Comparison of ENCODE assay signal across 8 cellular contexts in genomic region chr19:49057636-49058234, GRCh38. TPM values are rescaled to one million over a fixed set of nuclear protein-coding genes. Genes with fewer than 3 reads are reported as not detected.
A peak's percentile ranks its signal among the peaks of the same experiment; 100 is the strongest.
DNase-seq lines count a peak whose midpoint lies in the region; ATAC-seq and TF ChIP-seq lines count a peak whose summit lies in the region.

Gene CGB7, minus strand, starts transcription at chr19:49057749. Its CDS starts 2,374 bp downstream, at chr19:49055375.

- H3K27me3 ChIP-seq in BE2C (peaks cover 16% of the 10 kb centered on the region), upper lobe of left lung (peaks cover 0 to 13% (median 3%) of the 10 kb centered on the region in 4 donors)

- WGBS in upper lobe of left lung, 2 donors: 4 to 9% methylated on average over 7 to 29 of the region's 38 CpGs

- H3K4me3 ChIP-seq in BE2C (ENCODE audit: low read depth, low read length) (peak within 1 kb of the TSS; percentile 55), upper lobe of left lung (peak within 1 kb of the TSS; percentile 38 to 55 (median 50))

- H3K36me3 ChIP-seq in BE2C (no peaks in the 10 kb centered on the region), upper lobe of left lung (no peaks in the 10 kb centered on the region)

- TF ChIP-seq CTCF in BE2C (IDR thresholded peaks at IDR 0.05; ENCODE audit: low read depth, low read length): no peak
- TF ChIP-seq CTCF in upper lobe of left lung (IDR thresholded peaks at IDR 0.05): no peak

- ATAC-seq in upper lobe of left lung (ENCODE audit: low FRiP score in 2 of 2) (peak; percentile 80 to 86), HG03108 (IDR thresholded peaks at IDR 0.05; ENCODE audit: unreplicated experiment) (no peak)

- H3K27ac ChIP-seq in upper lobe of left lung: no peak within 1 kb of the TSS

- H3K4me1 ChIP-seq in BE2C: peaks cover 12% of the 10 kb centered on the region
- peaks cover 16 to 27% (median 22%) of the 10 kb centered on the region in 4 donors for H3K4me1 ChIP-seq in upper lobe of left lung

- no peak for TF ChIP-seq EP300 in Ishikawa (IDR thresholded peaks at IDR 0.05; ENCODE audit: borderline replicate concordance)
- no peak for TF ChIP-seq EP300 in upper lobe of left lung (IDR thresholded peaks at IDR 0.05)

- TF ChIP-seq POLR2A in upper lobe of left lung (IDR thresholded peaks at IDR 0.05): no peak

- DNase-seq in BE2C (peak; percentile 77), fibroblast of gingiva (ENCODE audit: low read depth) (peak; percentile 17), myocyte (ENCODE audit: low read depth) (peak; percentile 71), upper lobe of left lung (peak; percentile 70 to 86), occipital lobe (lab: John Stamatoyannopoulos, UW) (no peak)
- DNase-seq in activated CD8-positive, alpha-beta memory T cell treated with anti-CD3 and anti-CD28 coated beads, Interleukin-2, amount 50 U/mL, for 4 hours: peak; percentile 38

- H3K9me3 ChIP-seq in BE2C: no peaks in the 10 kb centered on the region
- no peaks in the 10 kb centered on the region for H3K9me3 ChIP-seq in upper lobe of left lung

- TF ChIP-seq RAD21 in Ishikawa (IDR thresholded peaks at IDR 0.05; ENCODE audit: low read depth): no peak

TF ChIP-seq in Ishikawa, 13 proteins besides CTCF, POLR2A, EP300 and RAD21:
- TF ChIP-seq YY1 (IDR thresholded peaks at IDR 0.05; ENCODE audit: low read depth): no peak
- peak; percentile 66; the same call in 1 of the 2 replicates for TF ChIP-seq ZBTB7A (IDR thresholded peaks at IDR 0.05; ENCODE audit: low read depth)
TF ChIP-seq in Ishikawa: peak in this region for 1.

RNA-seq across cellular contexts. Expression of gene CGB7, which starts in this region (rescaled TPM):
- not detected for polyA plus RNA-seq in BE2C (2012; ENCODE audit: insufficient read depth, insufficient read length, low read depth)
- total RNA-seq in myocyte (0.29 TPM in 1 of 2 replicates, not detected in the other), upper lobe of left lung (1 to 10 TPM in 1 of 6 donors, under 1 TPM in 5; 0.22 to 5.2 (median 0.55) TPM), occipital lobe (not detected)
- 1.9 TPM for polyA plus RNA-seq in myocyte (2012)
